In the genomic region with DNA sequence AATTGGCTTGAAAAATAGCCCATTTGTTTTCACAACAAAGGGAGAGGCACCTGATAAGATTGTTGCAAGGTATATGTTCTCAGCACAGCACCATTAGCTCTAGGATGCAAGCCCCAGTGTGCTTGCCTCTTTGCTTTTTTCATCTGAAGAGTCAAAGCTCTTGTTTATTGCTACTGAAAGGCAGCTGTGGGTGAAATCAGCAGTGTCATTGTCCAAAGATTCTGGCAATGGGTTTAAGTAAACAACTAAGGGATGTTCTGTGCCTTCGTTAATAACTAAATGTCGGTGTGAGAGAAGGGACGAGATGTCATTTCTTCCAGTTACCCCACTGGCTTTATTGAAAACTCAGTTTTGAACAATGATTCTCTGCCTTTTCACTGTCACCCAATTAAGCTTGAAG, we compare ENCODE assay signal across 12 cellular contexts.
"Had no signal": no experiment of that assay in that cellular context is flagged by ENCODE, and none has a peak within 500 bp of the region (broad histone marks: within the 10 kb centered on the region; RNA-seq: fewer than 3 reads in every experiment).

No MANE protein-coding gene starts in this region.

- H3K4me3 ChIP-seq: prostate gland, smooth muscle cell, stomach had no signal

- H3K27me3 ChIP-seq: stomach had no signal

- ATAC-seq: effector memory CD8-positive, alpha-beta T cell; left lobe of liver; sciatic nerve had no signal

- H3K27ac ChIP-seq: prostate gland, stomach had no signal

- H3K36me3 ChIP-seq: prostate gland, stomach had no signal

- DNase-seq: activated B cell treated with CpG ODN at 0.5 μM for 24 hours; activated CD4-positive, alpha-beta memory T cell treated with anti-CD3 and anti-CD28 coated beads for 36 hours; activated CD4-positive, alpha-beta T cell treated with anti-CD3 and anti-CD28 coated beads for 4 hours; activated T-cell treated with anti-CD3 and anti-CD28 coated beads for 4 hours; dermis blood vessel endothelial cell; effector memory CD8-positive, alpha-beta T cell; stimulated activated CD4-positive, alpha-beta T cell treated with anti-CD3 and anti-CD28 coated beads, Interleukin-4, amount 100 ng/mL, for 1 hour; stomach had no signal
